In the genomic region with DNA sequence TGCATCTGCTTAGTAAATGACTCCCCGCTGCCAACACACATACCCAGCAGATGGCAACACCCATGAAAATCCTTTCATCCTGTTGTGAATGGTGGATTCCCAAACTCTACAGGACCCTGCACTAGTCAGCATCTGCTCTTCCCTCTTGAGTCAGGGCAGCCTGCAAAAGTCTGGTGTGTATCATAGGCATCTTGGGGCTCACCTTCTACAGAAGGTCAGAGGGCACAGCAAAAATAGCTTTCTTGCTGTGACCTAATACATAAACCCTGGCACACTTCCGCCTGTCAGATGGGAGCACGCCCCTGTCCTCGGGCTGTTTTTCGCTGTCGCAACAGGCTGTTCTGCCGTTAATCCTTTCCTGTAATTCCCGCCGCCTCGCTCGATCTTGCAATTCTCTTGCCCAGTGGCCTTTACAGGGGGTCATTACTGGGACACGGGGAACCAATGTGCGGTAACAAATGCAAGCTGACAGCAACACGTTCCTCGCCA, we compare ENCODE assay signal across 11 cellular contexts. TPM values are rescaled to one million over a fixed set of nuclear protein-coding genes. Genes with fewer than 3 reads are reported as not detected.
A peak's percentile ranks its signal among the peaks of the same experiment; 100 is the strongest.
DNase-seq lines count a peak whose midpoint lies in the region; ATAC-seq and TF ChIP-seq lines count a peak whose summit lies in the region.
"Had no signal": no experiment of that assay in that cellular context is flagged by ENCODE, and none has a peak within 500 bp of the region (broad histone marks: within the 10 kb centered on the region; RNA-seq: fewer than 3 reads in every experiment).

No MANE protein-coding gene starts in this region.

- H3K27ac ChIP-seq in left lung (peak overlapping the region in 1 of 2 donors; percentile 77), upper lobe of left lung (peak overlapping the region; percentile 65 to 75 (median 71))

- POLR2A ChIA-PET in activated CD8-positive, alpha-beta T cell treated with anti-CD3 and anti-CD28 coated beads for 36 hours (lab: Charles Lee): no interaction called here

- no peaks in the 10 kb centered on the region for H3K27me3 ChIP-seq in left lung
- H3K27me3 ChIP-seq in upper lobe of left lung: no peaks in the 10 kb centered on the region
- H3K27me3 ChIP-seq: pancreas had no signal

- H3K36me3 ChIP-seq in left lung (no peaks in the 10 kb centered on the region), upper lobe of left lung (no peaks in the 10 kb centered on the region)
- H3K36me3 ChIP-seq: pancreas had no signal

- H3K4me3 Mint-ChIP-seq in activated naive CD4-positive, alpha-beta T cell treated with anti-CD3 and anti-CD28 coated beads for 36 hours: no peak overlapping the region
- no peak overlapping the region for H3K4me3 Mint-ChIP-seq in activated naive CD4-positive, alpha-beta T cell treated with anti-CD3 and anti-CD28 coated beads, Interleukin-2, amount 10 ng/mL, durations not matched to agents 7 days and 5 days
- peak overlapping the region; percentile 1 to 62 (median 15) for H3K4me3 Mint-ChIP-seq in brain
- no peak overlapping the region for H3K4me3 Mint-ChIP-seq in activated CD8-positive, alpha-beta T cell treated with anti-CD3 and anti-CD28 coated beads for 36 hours
- H3K4me3 Mint-ChIP-seq: activated B cell treated with CpG ODN at 0.5 μM for 24 hours had no signal

- H3K4me1 ChIP-seq in left lung (peaks cover 4 to 73% of the 10 kb centered on the region in 2 donors), upper lobe of left lung (peaks cover 11 to 19% (median 18%) of the 10 kb centered on the region in 4 donors)

- H3K4me3 ChIP-seq in left lung (no peak overlapping the region), upper lobe of left lung (no peak overlapping the region)
- H3K4me3 ChIP-seq: pancreas had no signal

- TF ChIP-seq EP300 in upper lobe of left lung (IDR thresholded peaks at IDR 0.05): peak in 2 of 4 donors; percentile 77 to 78

- H3K36me3 Mint-ChIP-seq in activated naive CD4-positive, alpha-beta T cell treated with anti-CD3 and anti-CD28 coated beads for 36 hours (ENCODE audit: low read depth): no peaks in the 10 kb centered on the region
- no peaks in the 10 kb centered on the region for H3K36me3 Mint-ChIP-seq in activated naive CD4-positive, alpha-beta T cell treated with anti-CD3 and anti-CD28 coated beads, Interleukin-2, amount 10 ng/mL, durations not matched to agents 7 days and 5 days
- H3K36me3 Mint-ChIP-seq in brain: no peaks in the 10 kb centered on the region
- H3K36me3 Mint-ChIP-seq in activated CD8-positive, alpha-beta T cell treated with anti-CD3 and anti-CD28 coated beads for 36 hours (ENCODE audit: low read depth): no peaks in the 10 kb centered on the region

- no peaks in the 10 kb centered on the region for H3K9me3 ChIP-seq in left lung
- no peaks in the 10 kb centered on the region for H3K9me3 ChIP-seq in upper lobe of left lung
- H3K9me3 ChIP-seq: pancreas had no signal

- ATAC-seq in left lung (peak; percentile 31), upper lobe of left lung (ENCODE audit: low FRiP score in 2 of 2) (peak; percentile 69 to 71), HG02623 (IDR thresholded peaks at IDR 0.05; ENCODE audit: unreplicated experiment) (no peak)
- no peak for ATAC-seq in activated CD8-positive, alpha-beta T cell treated with anti-CD3 and anti-CD28 coated beads for 36 hours

- H3K4me1 Mint-ChIP-seq in activated naive CD4-positive, alpha-beta T cell treated with anti-CD3 and anti-CD28 coated beads for 36 hours (ENCODE audit: low read depth): peaks cover 75% of the 10 kb centered on the region
- H3K4me1 Mint-ChIP-seq in activated naive CD4-positive, alpha-beta T cell treated with anti-CD3 and anti-CD28 coated beads, Interleukin-2, amount 10 ng/mL, durations not matched to agents 7 days and 5 days: peaks cover 26% of the 10 kb centered on the region
- H3K4me1 Mint-ChIP-seq in brain: peaks cover 25% of the 10 kb centered on the region
- peaks cover 61% of the 10 kb centered on the region for H3K4me1 Mint-ChIP-seq in activated CD8-positive, alpha-beta T cell treated with anti-CD3 and anti-CD28 coated beads for 36 hours (ENCODE audit: low read depth)

- CTCF ChIA-PET in activated naive CD4-positive, alpha-beta T cell treated with anti-CD3 and anti-CD28 coated beads for 36 hours (lab: Charles Lee): interaction anchor here (0.7 to 9.2 kb wide), 13 partner anchors 25 to 359 kb away, joined by 3 to 95 read pairs (median 6); a partner anchor contains a TSS
- CTCF ChIA-PET in activated naive CD4-positive, alpha-beta T cell treated with anti-CD3 and anti-CD28 coated beads, Interleukin-2, amount 10 ng/mL, durations not matched to agents 7 days and 5 days (lab: Charles Lee): interaction anchor here (0.8 to 1.5 kb wide), 4 partner anchors 28 to 140 kb away, joined by 3 to 4 read pairs (median 3); no protein-coding TSS in a partner anchor
- CTCF ChIA-PET in activated CD8-positive, alpha-beta T cell treated with anti-CD3 and anti-CD28 coated beads for 36 hours (lab: Charles Lee): interaction anchor here (0.9 to 4.1 kb wide), 8 partner anchors 7 to 358 kb away, joined by 3 to 28 read pairs (median 4); no protein-coding TSS in a partner anchor

- no peak overlapping the region for H3K27ac Mint-ChIP-seq in activated naive CD4-positive, alpha-beta T cell treated with anti-CD3 and anti-CD28 coated beads for 36 hours
- H3K27ac Mint-ChIP-seq in activated naive CD4-positive, alpha-beta T cell treated with anti-CD3 and anti-CD28 coated beads, Interleukin-2, amount 10 ng/mL, durations not matched to agents 7 days and 5 days: no peak overlapping the region
- peak overlapping the region; percentile 21 to 93 (median 87) for H3K27ac Mint-ChIP-seq in brain
- no peak overlapping the region for H3K27ac Mint-ChIP-seq in activated CD8-positive, alpha-beta T cell treated with anti-CD3 and anti-CD28 coated beads for 36 hours

- WGBS in upper lobe of left lung, 2 donors: 76 to 77% methylated on average over 15 of the region's 15 CpGs

- peak; percentile 40 for DNase-seq in activated naive CD4-positive, alpha-beta T cell treated with anti-CD3 and anti-CD28 coated beads for 36 hours
- no peak for DNase-seq in activated naive CD4-positive, alpha-beta T cell treated with anti-CD3 and anti-CD28 coated beads, Interleukin-2, amount 10 ng/mL, durations not matched to agents 7 days and 5 days
- DNase-seq in left lung: peak; percentile 83 to 88
- DNase-seq in upper lobe of left lung: peak in 1 of 2 donors; percentile 83
- no peak for DNase-seq in activated CD8-positive, alpha-beta T cell treated with anti-CD3 and anti-CD28 coated beads for 36 hours
- no peak for DNase-seq in activated CD4-positive, alpha-beta T cell treated with anti-CD3 and anti-CD28 coated beads, Interleukin-2, amount 50 U/mL, for 1 hour
- DNase-seq: activated B cell treated with CpG ODN at 0.5 μM for 24 hours, amniotic stem cell had no signal

- H3K9me3 Mint-ChIP-seq in activated naive CD4-positive, alpha-beta T cell treated with anti-CD3 and anti-CD28 coated beads for 36 hours: no peaks in the 10 kb centered on the region
- H3K9me3 Mint-ChIP-seq in activated naive CD4-positive, alpha-beta T cell treated with anti-CD3 and anti-CD28 coated beads, Interleukin-2, amount 10 ng/mL, durations not matched to agents 7 days and 5 days: no peaks in the 10 kb centered on the region
- peaks cover 0 to 2% (median 0%) of the 10 kb centered on the region in 5 experiments for H3K9me3 Mint-ChIP-seq in brain
- H3K9me3 Mint-ChIP-seq in activated CD8-positive, alpha-beta T cell treated with anti-CD3 and anti-CD28 coated beads for 36 hours: peaks cover 1% of the 10 kb centered on the region
- H3K9me3 Mint-ChIP-seq: activated B cell treated with CpG ODN at 0.5 μM for 24 hours had no signal

- no peaks in the 10 kb centered on the region for H3K27me3 Mint-ChIP-seq in activated naive CD4-positive, alpha-beta T cell treated with anti-CD3 and anti-CD28 coated beads for 36 hours (ENCODE audit: low read depth)
- H3K27me3 Mint-ChIP-seq in activated naive CD4-positive, alpha-beta T cell treated with anti-CD3 and anti-CD28 coated beads, Interleukin-2, amount 10 ng/mL, durations not matched to agents 7 days and 5 days: no peaks in the 10 kb centered on the region
- no peaks in the 10 kb centered on the region for H3K27me3 Mint-ChIP-seq in brain
- no peaks in the 10 kb centered on the region for H3K27me3 Mint-ChIP-seq in activated CD8-positive, alpha-beta T cell treated with anti-CD3 and anti-CD28 coated beads for 36 hours
- H3K27me3 Mint-ChIP-seq: activated B cell treated with CpG ODN at 0.5 μM for 24 hours had no signal

- intact Hi-C loops in activated naive CD4-positive, alpha-beta T cell treated with anti-CD3 and anti-CD28 coated beads for 36 hours (cut with micrococcal nuclease): loop anchor here (2.0 to 5.0 kb wide), 2 partner anchors 65 to 455 kb away; a partner anchor contains a TSS
- intact Hi-C loops in left lung (cut with DNase I): loop anchor here in 1 of 2 donors (10.0 kb wide), 1 partner anchor 357 kb away; no protein-coding TSS in a partner anchor
- intact Hi-C loops in activated CD8-positive, alpha-beta T cell treated with anti-CD3 and anti-CD28 coated beads for 36 hours (cut with micrococcal nuclease): loop anchor here (10.0 kb wide), 3 partner anchors 167 to 357 kb away; no protein-coding TSS in a partner anchor

- no peak for TF ChIP-seq POLR2A in upper lobe of left lung (IDR thresholded peaks at IDR 0.05)

- TF ChIP-seq CTCF in brain (conservative IDR thresholded peaks at IDR 0.05) (no peak), left lung (IDR thresholded peaks at IDR 0.05) (no peak), upper lobe of left lung (IDR thresholded peaks at IDR 0.05) (no peak)
- no peak for TF ChIP-seq CTCF in activated CD8-positive, alpha-beta T cell treated with anti-CD3 and anti-CD28 coated beads for 36 hours (IDR thresholded peaks at IDR 0.05)

RNA-seq across cellular contexts. Expression of a gene that starts 19.9 kb away (rescaled TPM):
- not detected for total RNA-seq in activated naive CD4-positive, alpha-beta T cell treated with anti-CD3 and anti-CD28 coated beads for 36 hours
- not detected for polyA plus RNA-seq in brain (ENCODE audit: insufficient read depth, low read depth, low replicate concordance)
- not detected for total RNA-seq in left lung
- total RNA-seq in upper lobe of left lung: not detected
- total RNA-seq in activated CD8-positive, alpha-beta T cell treated with anti-CD3 and anti-CD28 coated beads for 36 hours: not detected
- total RNA-seq: activated B cell treated with CpG ODN at 0.5 μM for 24 hours, pancreas had no signal
- polyA plus RNA-seq: pancreas had no signal

RNA-seq across cellular contexts. Expression of a gene that starts 28.5 kb away (rescaled TPM):
- total RNA-seq in activated naive CD4-positive, alpha-beta T cell treated with anti-CD3 and anti-CD28 coated beads for 36 hours: not detected
- not detected for polyA plus RNA-seq in brain (ENCODE audit: insufficient read depth, low read depth, low replicate concordance)
- total RNA-seq in left lung (not detected), upper lobe of left lung (not detected)
- not detected for total RNA-seq in activated CD8-positive, alpha-beta T cell treated with anti-CD3 and anti-CD28 coated beads for 36 hours
- total RNA-seq: activated B cell treated with CpG ODN at 0.5 μM for 24 hours, pancreas had no signal
- polyA plus RNA-seq: pancreas had no signal

Comparison
In these comparisons a context has a peak if more than half of its experiments do, and no peak if none do; other contexts are left out.
1. DNase-seq: peak in activated naive CD4-positive, alpha-beta T cell treated with anti-CD3 and anti-CD28 coated beads for 36 hours (single experiment) and left lung (2 of 2); none in activated naive CD4-positive, alpha-beta T cell treated with anti-CD3 and anti-CD28 coated beads, Interleukin-2, amount 10 ng/mL, durations not matched to agents 7 days and 5 days (single experiment), activated CD8-positive, alpha-beta T cell treated with anti-CD3 and anti-CD28 coated beads for 36 hours (single experiment) and activated CD4-positive, alpha-beta T cell treated with anti-CD3 and anti-CD28 coated beads, Interleukin-2, amount 50 U/mL, for 1 hour (single experiment).
2. H3K27ac Mint-ChIP-seq: peak in brain (5 of 5); none in activated naive CD4-positive, alpha-beta T cell treated with anti-CD3 and anti-CD28 coated beads for 36 hours (single experiment), activated naive CD4-positive, alpha-beta T cell treated with anti-CD3 and anti-CD28 coated beads, Interleukin-2, amount 10 ng/mL, durations not matched to agents 7 days and 5 days (single experiment) and activated CD8-positive, alpha-beta T cell treated with anti-CD3 and anti-CD28 coated beads for 36 hours (single experiment).
3. H3K4me3 Mint-ChIP-seq: peak in brain (5 of 5); none in activated naive CD4-positive, alpha-beta T cell treated with anti-CD3 and anti-CD28 coated beads for 36 hours (single experiment), activated naive CD4-positive, alpha-beta T cell treated with anti-CD3 and anti-CD28 coated beads, Interleukin-2, amount 10 ng/mL, durations not matched to agents 7 days and 5 days (single experiment) and activated CD8-positive, alpha-beta T cell treated with anti-CD3 and anti-CD28 coated beads for 36 hours (single experiment).
4. ATAC-seq: peak in left lung (single experiment) and upper lobe of left lung (2 of 2); none in activated CD8-positive, alpha-beta T cell treated with anti-CD3 and anti-CD28 coated beads for 36 hours (single experiment) and HG02623 (single experiment).